18 cellular contexts compared by ENCODE assay signal in the genomic region with DNA sequence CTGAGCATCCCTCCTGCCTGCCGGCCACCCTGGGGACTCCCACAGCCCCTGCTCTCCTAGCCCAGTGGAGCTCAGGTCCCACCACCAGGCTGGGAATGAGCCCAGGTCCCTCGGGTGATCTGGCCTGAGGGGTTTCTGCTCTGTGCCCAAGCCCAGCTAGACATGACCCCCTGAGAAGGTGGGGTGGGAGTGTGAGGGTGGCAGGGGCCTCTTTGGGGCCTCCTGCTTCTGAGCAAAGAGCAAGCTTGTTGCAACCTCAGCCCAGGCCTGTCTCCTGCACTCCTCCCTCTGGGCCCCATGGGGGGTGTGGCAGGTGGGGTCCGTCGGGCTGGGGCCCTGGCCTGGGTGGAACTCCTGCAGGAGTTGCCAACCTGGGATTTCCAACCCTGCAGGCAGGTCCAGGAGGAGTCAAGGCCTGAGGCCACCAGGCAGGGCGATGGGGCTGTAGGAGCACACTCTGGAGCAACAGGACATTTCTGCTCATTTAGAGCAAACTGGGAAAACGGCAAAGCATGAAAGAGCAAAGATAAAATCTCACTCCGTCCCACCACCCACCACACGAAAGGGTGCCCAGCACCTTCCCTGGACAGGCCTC. TPM values are rescaled to one million over a fixed set of nuclear protein-coding genes. Genes with fewer than 3 reads are reported as not detected.
DNase-seq lines count a peak whose midpoint lies in the region; ATAC-seq, FAIRE-seq and TF ChIP-seq lines count a peak whose summit lies in the region.
"Had no signal": no experiment of that assay in that cellular context is flagged by ENCODE, and none has a peak within 500 bp of the region (broad histone marks: within the 10 kb centered on the region; RNA-seq: fewer than 3 reads in every experiment).

No MANE protein-coding gene starts in this region.

- H4K20me1 ChIP-seq in BLaER1 treated with 17β-estradiol and CSF1 and Interleukin-3, amounts not matched to agents 10 nM and 100 nM: peaks cover 0 to 9% (median 0%) of the 10 kb centered on the region in 11 experiments; a peak in 2 of 22 replicates

- no peaks in the 10 kb centered on the region for H3K4me1 Mint-ChIP-seq in endodermal cell
- H3K4me1 Mint-ChIP-seq: memory B cell had no signal

- H3K4me3 Mint-ChIP-seq in endodermal cell: no peak overlapping the region
- H3K4me3 Mint-ChIP-seq: activated CD8-positive, alpha-beta T cell treated with anti-CD3 and anti-CD28 coated beads, Interleukin-2, amount 10 ng/mL, durations not matched to agents 7 days and 5 days; activated T-helper 1 cell treated with anti-CD3 and anti-CD28 coated beads, Interleukin-12 subunit alpha, Interleukin-12 subunit beta, Interleukin-2, Interleukin-4 antibody, amounts not matched to agents 30 ng/mL and 10 ng/mL and 1 ng/mL, durations not matched to agents 14 hours and 24 hours and 36 hours; memory B cell; natural killer cell treated with Interleukin-12 subunit alpha and Interleukin-12 subunit beta and Interleukin-15 and Interleukin-18, amount 100 ng/mL, for 72 hours had no signal

- no peak for ATAC-seq in pancreas
- no peak for ATAC-seq in GM18873 (IDR thresholded peaks at IDR 0.05; ENCODE audit: low FRiP score, unreplicated experiment)
- ATAC-seq: activated CD8-positive, alpha-beta T cell treated with anti-CD3 and anti-CD28 coated beads, Interleukin-2, amount 10 ng/mL, durations not matched to agents 7 days and 5 days; natural killer cell treated with Interleukin-12 subunit alpha and Interleukin-12 subunit beta and Interleukin-15 and Interleukin-18, amount 100 ng/mL, for 72 hours had no signal

- WGBS in endodermal cell (ENCODE audit: insufficient coverage in 1 of 2, insufficient read length in 1 of 2), 2 experiments: 90 to 94% methylated on average over 6 to 8 of the region's 8 CpGs
- 65 to 74% methylated on average over 8 of the region's 8 CpGs for WGBS in pancreas, 2 donors

- H3K27me3 Mint-ChIP-seq in endodermal cell (ENCODE audit: insufficient read depth): no peaks in the 10 kb centered on the region
- H3K27me3 Mint-ChIP-seq: natural killer cell treated with Interleukin-12 subunit alpha and Interleukin-12 subunit beta and Interleukin-15 and Interleukin-18, amount 100 ng/mL, for 72 hours had no signal

- H3K36me3 Mint-ChIP-seq in endodermal cell (ENCODE audit: low read depth): no peaks in the 10 kb centered on the region
- H3K36me3 Mint-ChIP-seq: memory B cell; natural killer cell treated with Interleukin-12 subunit alpha and Interleukin-12 subunit beta and Interleukin-15 and Interleukin-18, amount 100 ng/mL, for 72 hours had no signal

- H3K27me3 ChIP-seq in BLaER1 treated with 17β-estradiol and CSF1 and Interleukin-3, amounts not matched to agents 10 nM and 100 nM: peaks cover 0 to 8% (median 0%) of the 10 kb centered on the region in 11 experiments; a peak in 4 of 22 replicates
- no peaks in the 10 kb centered on the region for H3K27me3 ChIP-seq in endodermal cell (ENCODE audit: control insufficient read depth, insufficient read depth, low read length, poor library complexity, severe bottlenecking)
- no peaks in the 10 kb centered on the region for H3K27me3 ChIP-seq in pancreas

- peak overlapping the region in 1 of 11 experiments; percentile 1; a peak in 2 of 22 replicates for H3K27ac ChIP-seq in BLaER1 treated with 17β-estradiol and CSF1 and Interleukin-3, amounts not matched to agents 10 nM and 100 nM
- H3K27ac ChIP-seq in endodermal cell (ENCODE audit: low read depth, low read length) (no peak overlapping the region), pancreas (peak overlapping the region in 3 of 4 donors; percentile 94 to 99 (median 97))
- H3K27ac ChIP-seq: HL-60 had no signal

- H3K36me3 ChIP-seq in BLaER1 treated with 17β-estradiol and CSF1 and Interleukin-3, amounts not matched to agents 10 nM and 100 nM: no peaks in the 10 kb centered on the region
- H3K36me3 ChIP-seq in endodermal cell (ENCODE audit: control insufficient read depth, insufficient read depth, low read length): no peaks in the 10 kb centered on the region
- H3K36me3 ChIP-seq in pancreas: no peaks in the 10 kb centered on the region

- no peak overlapping the region for H3K27ac Mint-ChIP-seq in endodermal cell
- H3K27ac Mint-ChIP-seq: activated CD8-positive, alpha-beta T cell treated with anti-CD3 and anti-CD28 coated beads, Interleukin-2, amount 10 ng/mL, durations not matched to agents 7 days and 5 days; activated T-helper 1 cell treated with anti-CD3 and anti-CD28 coated beads, Interleukin-12 subunit alpha, Interleukin-12 subunit beta, Interleukin-2, Interleukin-4 antibody, amounts not matched to agents 30 ng/mL and 10 ng/mL and 1 ng/mL, durations not matched to agents 14 hours and 24 hours and 36 hours; memory B cell; natural killer cell treated with Interleukin-12 subunit alpha and Interleukin-12 subunit beta and Interleukin-15 and Interleukin-18, amount 100 ng/mL, for 72 hours had no signal

- no peaks in the 10 kb centered on the region for H3K9me3 Mint-ChIP-seq in endodermal cell
- H3K9me3 Mint-ChIP-seq: activated T-helper 1 cell treated with anti-CD3 and anti-CD28 coated beads, Interleukin-12 subunit alpha, Interleukin-12 subunit beta, Interleukin-2, Interleukin-4 antibody, amounts not matched to agents 30 ng/mL and 10 ng/mL and 1 ng/mL, durations not matched to agents 14 hours and 24 hours and 36 hours; memory B cell; natural killer cell treated with Interleukin-12 subunit alpha and Interleukin-12 subunit beta and Interleukin-15 and Interleukin-18, amount 100 ng/mL, for 72 hours had no signal

- H3K9me3 ChIP-seq in BLaER1 treated with 17β-estradiol and CSF1 and Interleukin-3, amounts not matched to agents 10 nM and 100 nM (replicated peaks in 1 of 11): no peaks in the 10 kb centered on the region
- H3K9me3 ChIP-seq in endodermal cell (ENCODE audit: control insufficient read depth, low read length) (no peaks in the 10 kb centered on the region), pancreas (no peaks in the 10 kb centered on the region)

- H3K9ac ChIP-seq in BLaER1 treated with 17β-estradiol and CSF1 and Interleukin-3, amounts not matched to agents 10 nM and 100 nM: peak overlapping the region in 3 of 11 experiments; percentile 7 to 38 (median 14); a peak in 3 of 22 replicates
- no peak overlapping the region for H3K9ac ChIP-seq in endodermal cell (ENCODE audit: extremely low read depth, low read length, poor library complexity, severe bottlenecking)

- H3K4me1 ChIP-seq in BLaER1 treated with 17β-estradiol and CSF1 and Interleukin-3, amounts not matched to agents 10 nM and 100 nM: peaks cover 44 to 89% (median 78%) of the 10 kb centered on the region in 10 experiments
- H3K4me1 ChIP-seq in endodermal cell (ENCODE audit: control insufficient read depth, insufficient read depth, low read length): peaks cover 5% of the 10 kb centered on the region
- peaks cover 43 to 51% (median 48%) of the 10 kb centered on the region in 3 donors for H3K4me1 ChIP-seq in pancreas

- TF ChIP-seq POLR2A in H54 (IDR thresholded peaks at IDR 0.05; ENCODE audit: low read depth, low read length): no peak

- FAIRE-seq in H54 (lab: Jason Lieb, UNC) (no peak), pancreas (lab: Jason Lieb, UNC) (no peak)

- TF ChIP-seq CTCF in endodermal cell (conservative IDR thresholded peaks at IDR 0.05) (no peak), pancreas (IDR thresholded peaks at IDR 0.05) (no peak)

- peak overlapping the region in 7 of 11 experiments; percentile 13 to 57 (median 48); a peak in 9 of 22 replicates for H3K4me2 ChIP-seq in BLaER1 treated with 17β-estradiol and CSF1 and Interleukin-3, amounts not matched to agents 10 nM and 100 nM

- DNase-seq in H54 (ENCODE audit: insufficient read length, low spot score): peak; percentile 31
- peak; percentile 53 for DNase-seq in endodermal cell
- DNase-seq in pancreas: peak in 5 of 6 donors; percentile 19 to 80 (median 54)
- DNase-seq in COLO829 (ENCODE audit: low spot score): no peak
- no peak for DNase-seq in NK-92 treated with Interleukin-12 subunit alpha and Interleukin-12 subunit beta, amount 100 ng/mL, for 24 hours (lab: John Stamatoyannopoulos, UW)
- DNase-seq in occipital lobe (lab: John Stamatoyannopoulos, UW): no peak
- DNase-seq: activated CD8-positive, alpha-beta T cell treated with anti-CD3 and anti-CD28 coated beads, Interleukin-2, amount 10 ng/mL, durations not matched to agents 7 days and 5 days; amygdala; DMS 273 treated with DMSO at 0.1 percent for 48 hours; KBM-7; NCI-H2081 treated with DMSO at 0.1 percent for 48 hours; NCI-H774 had no signal

- no peak overlapping the region for H3K4me3 ChIP-seq in BLaER1 treated with 17β-estradiol and CSF1 and Interleukin-3, amounts not matched to agents 10 nM and 100 nM
- H3K4me3 ChIP-seq in endodermal cell (ENCODE audit: low read length): no peak overlapping the region
- no peak overlapping the region for H3K4me3 ChIP-seq in pancreas

- intact Hi-C loops in pancreas (cut with DNase I): no loop called here

RNA-seq across cellular contexts. Expression of a gene that starts 11.4 kb away (rescaled TPM):
- total RNA-seq in endodermal cell (10 to 100 TPM; 12.1 to 12.9 TPM), pancreas (10 to 100 TPM in 4 of 6 donors, 1 to 10 TPM in 2; 7.5 to 23.4 (median 13.6) TPM), occipital lobe (3.6 TPM)
- 59.0 TPM for polyA plus RNA-seq in endodermal cell (2013, experiment 1 of 2)
- polyA plus RNA-seq in endodermal cell (2013, experiment 2 of 2): 52.6 TPM
- polyA plus RNA-seq in pancreas: 1 to 10 TPM; 1.3 to 2.7 TPM

RNA-seq across cellular contexts. Expression of a gene that starts 35.9 kb away (rescaled TPM):
- total RNA-seq in endodermal cell (10 to 100 TPM; 14.2 to 18.9 TPM), pancreas (1 to 10 TPM; 2.5 to 6.8 (median 4.3) TPM), occipital lobe (0.31 TPM)
- 4.6 TPM for polyA plus RNA-seq in endodermal cell (2013, experiment 1 of 2)
- 5.1 TPM for polyA plus RNA-seq in endodermal cell (2013, experiment 2 of 2)
- 1 to 10 TPM; 1.4 to 3.0 TPM for polyA plus RNA-seq in pancreas

RNA-seq across cellular contexts. Expression of a gene that starts 58.3 kb away (rescaled TPM):
- total RNA-seq in endodermal cell (10 to 100 TPM; 73.3 to 86.6 TPM), pancreas (10 to 100 TPM; 22.3 to 34.0 (median 29.0) TPM), occipital lobe (44.8 TPM)
- 56.8 TPM for polyA plus RNA-seq in endodermal cell (2013, experiment 1 of 2)
- 55.1 TPM for polyA plus RNA-seq in endodermal cell (2013, experiment 2 of 2)
- 10 to 100 TPM; 28.7 to 34.2 TPM for polyA plus RNA-seq in pancreas

Comparison
In these comparisons a context has a peak if more than half of its experiments do, and no peak if none do; other contexts are left out.
1. DNase-seq: peak in H54 (single experiment), endodermal cell (single experiment) and pancreas (5 of 6); none in COLO829 (single experiment), NK-92 treated with Interleukin-12 subunit alpha and Interleukin-12 subunit beta, amount 100 ng/mL, for 24 hours (single experiment) and occipital lobe (single experiment).